In genomic region chr7:44173911-44174693, GRCh38 we compare ENCODE assay signal across 21 cellular contexts. TPM values are rescaled to one million over a fixed set of nuclear protein-coding genes. Genes with fewer than 3 reads are reported as not detected.
DNase-seq lines count a peak whose midpoint lies in the region; ATAC-seq, FAIRE-seq and TF ChIP-seq lines count a peak whose summit lies in the region.
"Had no signal": no experiment of that assay in that cellular context is flagged by ENCODE, and none has a peak within 500 bp of the region (broad histone marks: within the 10 kb centered on the region; RNA-seq: fewer than 3 reads in every experiment).

No MANE protein-coding gene starts in this region.

- H4K20me1 ChIP-seq in H9 (ENCODE audit: control insufficient read depth, insufficient read depth, insufficient read length) (no peaks in the 10 kb centered on the region), astrocyte (ENCODE audit: insufficient read depth, low read length) (no peaks in the 10 kb centered on the region)
- H4K20me1 ChIP-seq: BLaER1 had no signal

- H3K23ac ChIP-seq in H9 (ENCODE audit: insufficient read length, low read depth, low read length), result no peak overlapping the region

- H2AFZ ChIP-seq in H9 (ENCODE audit: low read length) (no peak overlapping the region), astrocyte (ENCODE audit: low read depth, low read length) (no peak overlapping the region)

- H2BK20ac ChIP-seq in H9 (ENCODE audit: low read depth, low read length, poor library complexity, severe bottlenecking), result no peak overlapping the region

- H2BK12ac ChIP-seq in H9 (ENCODE audit: insufficient read length, low read depth, low read length), result no peak overlapping the region

- H4K8ac ChIP-seq in H9 (replicated peaks; ENCODE audit: insufficient read length, low read depth, low read length), result no peak overlapping the region

- no peak overlapping the region for H3K4me3 ChIP-seq in astrocyte (ENCODE audit: insufficient read depth, low read depth, low read length)
- H3K4me3 ChIP-seq: BLaER1, HAP-1 had no signal

- H3K4ac ChIP-seq in H9 (ENCODE audit: low read depth, low read length), result no peak overlapping the region

- H3K9me3 Mint-ChIP-seq in H9 (peaks cover 2 to 3% of the 10 kb centered on the region in 2 experiments; a peak in 3 of 5 replicates), astrocyte (ENCODE audit: unreplicated experiment) (peaks cover 8% of the 10 kb centered on the region), glutamatergic neuron (ENCODE audit: unreplicated experiment) (peaks cover 9% of the 10 kb centered on the region), osteocyte (ENCODE audit: unreplicated experiment) (peaks cover 13% of the 10 kb centered on the region)

- no peaks in the 10 kb centered on the region for H3K79me1 ChIP-seq in H9 (ENCODE audit: insufficient read depth, low read depth, low read length, poor library complexity, severe bottlenecking)

- H2BK120ac ChIP-seq in H9 (ENCODE audit: low read depth, low read length, poor library complexity, severe bottlenecking), result no peak overlapping the region

- TF ChIP-seq CTCF in H9 (conservative IDR thresholded peaks at IDR 0.05) (no peak), astrocyte (IDR thresholded peaks at IDR 0.05; ENCODE audit: insufficient read depth, low read depth, low read length) (no peak), glutamatergic neuron (IDR thresholded peaks at IDR 0.05; ENCODE audit: partially characterized antibody, unreplicated experiment) (no peak), osteocyte (IDR thresholded peaks at IDR 0.05) (no peak)

- WGBS in H9 (ENCODE audit: extremely low coverage, insufficient read length, low lambda C conversion rate), result no CpG with 5 or more reads among the region's 3 CpGs

- no peak for FAIRE-seq in astrocyte (lab: Jason Lieb, UNC)
- FAIRE-seq: GM12892, GM18507, H1 had no signal

- H4K91ac ChIP-seq in H9 (ENCODE audit: insufficient read length, low read depth, low read length), result no peak overlapping the region

- H3K9me3 ChIP-seq in H9 (ENCODE audit: control insufficient read depth, low read depth, low read length), result no peaks in the 10 kb centered on the region
- no peaks in the 10 kb centered on the region for H3K9me3 ChIP-seq in astrocyte (ENCODE audit: insufficient read depth, low read depth, low read length)
- H3K9me3 ChIP-seq: HAP-1 had no signal

- no peak overlapping the region for H4K5ac ChIP-seq in H9 (ENCODE audit: insufficient read length, low read depth, low read length)

- no peaks in the 10 kb centered on the region for H3K23me2 ChIP-seq in H9 (ENCODE audit: insufficient read length, low read depth, low read length, poor library complexity, severe bottlenecking)

- H3K27ac Mint-ChIP-seq in H9, result no peak overlapping the region
- peak overlapping the region; percentile 44 for H3K27ac Mint-ChIP-seq in astrocyte (ENCODE audit: unreplicated experiment)
- no peak overlapping the region for H3K27ac Mint-ChIP-seq in glutamatergic neuron (ENCODE audit: unreplicated experiment)
- no peak overlapping the region for H3K27ac Mint-ChIP-seq in osteocyte (ENCODE audit: unreplicated experiment)

- H2BK5ac ChIP-seq in H9 (ENCODE audit: insufficient read length, low read length), result no peak overlapping the region

- H3K4me2 ChIP-seq in H9 (ENCODE audit: insufficient read depth, insufficient read length, low read length) (no peak overlapping the region), astrocyte (ENCODE audit: low read length) (no peak overlapping the region)
- H3K4me2 ChIP-seq: BLaER1 had no signal

- H3K27ac ChIP-seq in H9 (ENCODE audit: insufficient read length, low read depth, low read length) (no peak overlapping the region), astrocyte (ENCODE audit: low read depth, low read length) (no peak overlapping the region)
- H3K27ac ChIP-seq: BLaER1 had no signal

- no peaks in the 10 kb centered on the region for H3K36me3 ChIP-seq in astrocyte (ENCODE audit: insufficient read depth, low read length)
- H3K36me3 ChIP-seq: BLaER1, HAP-1 had no signal

- H3K18ac ChIP-seq in H9 (ENCODE audit: insufficient read length, low read depth, low read length), result no peak overlapping the region

- H3K9ac ChIP-seq in H9 (ENCODE audit: extremely low read depth, insufficient read length, low read length), result no peak overlapping the region
- no peak overlapping the region for H3K9ac ChIP-seq in astrocyte (ENCODE audit: low read length)
- H3K9ac ChIP-seq: BLaER1 had no signal

- no peaks in the 10 kb centered on the region for H3K4me1 ChIP-seq in H9 (ENCODE audit: insufficient read depth, low read length)
- H3K4me1 ChIP-seq in astrocyte (ENCODE audit: insufficient read depth, low read length), result peaks cover 13% of the 10 kb centered on the region
- H3K4me1 ChIP-seq: HAP-1 had no signal

- peaks cover 10 to 15% of the 10 kb centered on the region in 2 experiments for H3K4me1 Mint-ChIP-seq in H9
- H3K4me1 Mint-ChIP-seq in astrocyte (ENCODE audit: low read depth, unreplicated experiment), result peaks cover 13% of the 10 kb centered on the region
- peaks cover 14% of the 10 kb centered on the region for H3K4me1 Mint-ChIP-seq in glutamatergic neuron (ENCODE audit: low read depth, unreplicated experiment)
- peaks cover 4% of the 10 kb centered on the region for H3K4me1 Mint-ChIP-seq in osteocyte (ENCODE audit: unreplicated experiment)
- H3K4me1 Mint-ChIP-seq: CD14-positive monocyte; CD4-positive, alpha-beta memory T cell had no signal

- no peak overlapping the region for H3K14ac ChIP-seq in H9 (ENCODE audit: insufficient read depth, low read length)

- DNase-seq in H9 (peak; percentile 5), astrocyte (ENCODE audit: low read depth) (no peak), glutamatergic neuron (no peak), osteocyte (ENCODE audit: extremely low spot score, unreplicated experiment) (peak; percentile 19), NCI-H226 (no peak)
- DNase-seq: 8988T; CD4-positive, alpha-beta memory T cell; DMS153; DMS79; GDM1 had no signal

- H3K36me3 Mint-ChIP-seq in H9 (ENCODE audit: insufficient read depth in 1 of 3, low read depth in 3 of 3), result no peaks in the 10 kb centered on the region
- peaks cover 8% of the 10 kb centered on the region for H3K36me3 Mint-ChIP-seq in astrocyte (ENCODE audit: low read depth, unreplicated experiment)
- H3K36me3 Mint-ChIP-seq in glutamatergic neuron (ENCODE audit: unreplicated experiment), result peaks cover 16% of the 10 kb centered on the region
- no peaks in the 10 kb centered on the region for H3K36me3 Mint-ChIP-seq in osteocyte (ENCODE audit: unreplicated experiment)
- H3K36me3 Mint-ChIP-seq: CD14-positive monocyte; CD4-positive, alpha-beta memory T cell had no signal

- H3K27me3 ChIP-seq in H9 (ENCODE audit: insufficient read depth, low read length) (no peaks in the 10 kb centered on the region), astrocyte (ENCODE audit: insufficient read depth, low read length) (no peaks in the 10 kb centered on the region)
- H3K27me3 ChIP-seq: BLaER1 had no signal

- H2AK5ac ChIP-seq in H9 (ENCODE audit: insufficient read length, low read length), result no peak overlapping the region

- H3T11ph ChIP-seq in H9 (ENCODE audit: low read length), result no peak overlapping the region

- H3K27me3 Mint-ChIP-seq in H9 (ENCODE audit: low read depth), result peaks cover 41% of the 10 kb centered on the region
- peaks cover 13% of the 10 kb centered on the region for H3K27me3 Mint-ChIP-seq in astrocyte (ENCODE audit: low read depth, unreplicated experiment)
- peaks cover 6% of the 10 kb centered on the region for H3K27me3 Mint-ChIP-seq in glutamatergic neuron (ENCODE audit: unreplicated experiment)
- peaks cover 49% of the 10 kb centered on the region for H3K27me3 Mint-ChIP-seq in osteocyte (ENCODE audit: unreplicated experiment)

- H3K4me3 Mint-ChIP-seq in H9 (no peak overlapping the region), astrocyte (ENCODE audit: unreplicated experiment) (no peak overlapping the region), glutamatergic neuron (ENCODE audit: unreplicated experiment) (peak overlapping the region; percentile 36), osteocyte (ENCODE audit: unreplicated experiment) (no peak overlapping the region)
- H3K4me3 Mint-ChIP-seq: CD4-positive, alpha-beta memory T cell had no signal

- no peak for ATAC-seq in HG03432 (IDR thresholded peaks at IDR 0.05; ENCODE audit: unreplicated experiment)
- ATAC-seq in HG03280 (IDR thresholded peaks at IDR 0.05; ENCODE audit: unreplicated experiment), result no peak

- H3K56ac ChIP-seq in H9 (ENCODE audit: insufficient read length, low read depth, low read length), result no peak overlapping the region

- H3K79me2 ChIP-seq in H9 (ENCODE audit: insufficient read depth, low read length), result no peaks in the 10 kb centered on the region
- H3K79me2 ChIP-seq in astrocyte (ENCODE audit: insufficient read depth, low read length), result no peaks in the 10 kb centered on the region

- no peak overlapping the region for H2BK15ac ChIP-seq in H9 (ENCODE audit: low read depth, low read length)

RNA-seq across cellular contexts. Expression of gene GCK, which starts 15.1 kb away (rescaled TPM):
- 0.90 and 0.98 TPM in 2 replicates for total RNA-seq in H9 (2021)
- 0.24 TPM in 1 of 2 replicates, not detected in the other for total RNA-seq in astrocyte
- total RNA-seq in glutamatergic neuron (ENCODE audit: unreplicated experiment), result 43.9 TPM
- total RNA-seq in osteocyte, result not detected in 2 replicates
- total RNA-seq: A673, HT-29 had no signal

RNA-seq across cellular contexts. Expression of gene YKT6, which starts 26.7 kb away (rescaled TPM):
- total RNA-seq in H9 (2021), result 104 and 105 TPM in 2 replicates
- total RNA-seq in astrocyte, result 215 and 216 TPM in 2 replicates
- 178 TPM for total RNA-seq in glutamatergic neuron (ENCODE audit: unreplicated experiment)
- total RNA-seq in osteocyte, result 89.5 and 106 TPM in 2 replicates

RNA-seq across cellular contexts. Expression of gene MYL7, which starts 33.0 kb away (rescaled TPM):
- 4.9 and 5.7 TPM in 2 replicates for total RNA-seq in H9 (2021)
- 60.0 and 63.0 TPM in 2 replicates for total RNA-seq in astrocyte
- 7.6 TPM for total RNA-seq in glutamatergic neuron (ENCODE audit: unreplicated experiment)
- total RNA-seq in osteocyte, result not detected in 2 replicates
- total RNA-seq: A673; CD4-positive, alpha-beta memory T cell; Daoy; HT-29 had no signal

RNA-seq across cellular contexts. Expression of gene POLD2, which starts 50.8 kb away (rescaled TPM):
- 126 and 131 TPM in 2 replicates for total RNA-seq in H9 (2021)
- 59.9 and 67.7 TPM in 2 replicates for total RNA-seq in astrocyte
- 71.2 TPM for total RNA-seq in glutamatergic neuron (ENCODE audit: unreplicated experiment)
- 59.2 and 63.0 TPM in 2 replicates for total RNA-seq in osteocyte

Comparison
In these comparisons a context has a peak if more than half of its experiments do, and no peak if none do; other contexts are left out.
1. DNase-seq: peak in H9 (single experiment) and osteocyte (single experiment); none in astrocyte (single experiment), glutamatergic neuron (single experiment) and NCI-H226 (single experiment).
2. RNA of gene GCK, which starts 15.1 kb away (total RNA-seq): 43.9 TPM in glutamatergic neuron (single experiment); 0.90 to 0.98 TPM in H9, not detected in osteocyte and 0.24 TPM in astrocyte; every median in the first group is over 10 times any median in the second.